Comparison of ENCODE assay signal across 8 cellular contexts in the genomic region with DNA sequence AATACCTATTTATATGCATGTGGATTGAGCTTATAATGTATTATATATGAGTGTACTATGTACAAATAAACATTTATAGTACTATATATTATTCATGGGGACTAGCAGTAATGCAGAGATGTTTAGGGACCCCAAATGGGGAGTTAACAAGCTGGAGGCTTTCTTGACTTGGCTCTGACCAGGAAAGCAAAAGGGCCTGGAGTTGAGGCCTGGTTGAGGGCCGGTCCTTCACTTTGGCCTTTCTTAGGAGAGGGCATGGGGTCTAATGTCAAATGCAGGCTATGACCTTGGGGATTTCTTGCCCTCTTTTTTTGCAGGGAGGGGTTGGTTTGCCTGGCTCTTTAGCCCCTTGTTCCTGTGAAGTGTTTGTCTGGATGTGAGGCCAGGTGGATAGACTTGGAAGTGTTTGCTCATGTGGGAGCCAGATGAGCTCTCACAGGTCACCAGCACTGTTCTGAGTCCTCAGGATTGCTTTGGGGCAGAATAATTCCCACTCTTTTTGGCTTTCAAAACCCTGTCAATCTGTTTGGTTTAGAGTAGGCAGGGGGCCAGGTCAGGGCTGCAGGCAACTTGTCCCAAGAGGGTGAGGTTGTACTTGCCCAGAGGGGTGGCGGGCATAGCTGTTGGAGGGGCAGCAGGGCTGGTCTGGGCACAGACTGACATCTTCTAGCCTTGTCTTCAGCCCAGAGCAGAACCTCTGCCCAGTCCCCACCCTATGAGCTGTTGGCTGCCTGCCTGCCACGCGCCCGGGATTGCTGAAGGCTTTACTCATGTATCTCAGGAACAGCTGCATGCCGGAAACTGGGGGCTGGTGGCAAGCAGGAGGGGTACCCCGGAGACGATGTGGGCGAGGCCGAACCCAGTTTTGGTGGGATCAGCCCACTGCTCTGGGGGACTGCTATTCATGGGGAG. TPM values are rescaled to one million over a fixed set of nuclear protein-coding genes. Genes with fewer than 3 reads are reported as not detected.
DNase-seq lines count a peak whose midpoint lies in the region; ATAC-seq and TF ChIP-seq lines count a peak whose summit lies in the region.

No MANE protein-coding gene starts in this region.

- 0 out of 2 replicates have a peak overlapping the region, but pooled peaks have one; percentile 14 for H3K9ac ChIP-seq in HCT116 (ENCODE audit: low read length)

- no peak for TF ChIP-seq POLR2A in HCT116 (IDR thresholded peaks at IDR 0.05; ENCODE audit: borderline replicate concordance, extremely low read depth, insufficient read depth, insufficient read length)

- H3K27ac ChIP-seq in HCT116 (ENCODE audit: low read depth, low read length): no peak overlapping the region

- no peak for TF ChIP-seq CTCF in HCT116 (IDR thresholded peaks at IDR 0.05 in 2 of 3, conservative IDR thresholded peaks at IDR 0.05 in 1 of 3; ENCODE audit: borderline replicate concordance in 1 of 3, insufficient read depth in 1 of 3, low read depth in 2 of 3, low read length in 2 of 3)

- POLR2A ChIA-PET in HCT116 (lab: Charles Lee): interaction anchor here (0.6 to 0.7 kb wide), 2 partner anchors 14 to 18 kb away, joined by 3 read pairs; a partner anchor contains a TSS

- H3K79me2 ChIP-seq in HCT116 (ENCODE audit: insufficient read depth, low read length): peaks cover 53% of the 10 kb centered on the region

- no TSS peak for BruUV-seq in HCT116 (replicated peaks; lab: Mats Ljungman, UMichigan)

- no peaks in the 10 kb centered on the region for H4K20me1 ChIP-seq in HCT116 (ENCODE audit: insufficient read depth)

- no peak for TF ChIP-seq RAD21 in HCT116 (IDR thresholded peaks at IDR 0.05; ENCODE audit: low read depth)

- H3K27me3 ChIP-seq in HCT116 (ENCODE audit: insufficient read depth, low read length): no peaks in the 10 kb centered on the region

- ATAC-seq in HCT116 (no peak), left ventricle myocardium superior (peak; percentile 87), GM21717 (IDR thresholded peaks at IDR 0.05; ENCODE audit: unreplicated experiment) (no peak), GM21576 (IDR thresholded peaks at IDR 0.05; ENCODE audit: unreplicated experiment) (no peak)

- no peaks in the 10 kb centered on the region; a peak in 1 of 4 replicates for H3K36me3 ChIP-seq in HCT116 (ENCODE audit: control insufficient read depth in 1 of 2, insufficient read depth in 2 of 2, low read length in 2 of 2)

- DNase-seq in HCT116 (ENCODE audit: low read depth, low spot score) (no peak), amygdala (lab: John Stamatoyannopoulos, UW) (peak in 55 of 56 donors; percentile 47 to 95 (median 83)), left ventricle myocardium superior (peak; percentile 90), smooth muscle cell of the brain vasculature (ENCODE audit: low read depth, low spot score) (peak; percentile 45), SIG-M5 treated with dmso at 0.1 percent for 504 hours (lab: John Stamatoyannopoulos, UW; ENCODE audit: unreplicated experiment) (no peak), NCI-H526 treated with DMSO at 0.1 percent for 48 hours (lab: John Stamatoyannopoulos, UW) (no peak)

- peak overlapping the region; percentile 45 for H3K4me2 ChIP-seq in HCT116 (ENCODE audit: low read length)

- peaks cover 25 to 50% of the 10 kb centered on the region in 2 experiments for H3K4me1 ChIP-seq in HCT116 (ENCODE audit: control insufficient read depth in 1 of 2, insufficient read depth in 2 of 2, low read length in 2 of 2)

- no peak overlapping the region for H2AFZ ChIP-seq in HCT116 (ENCODE audit: low read depth, low read length, poor library complexity, severe bottlenecking)

- no peaks in the 10 kb centered on the region for H3K9me2 ChIP-seq in HCT116 (ENCODE audit: insufficient read depth)

- RAD21 ChIA-PET in HCT116 (lab: Charles Lee; ENCODE audit: low non-redundant PET in 1 of 2, low total read pairs in 2 of 2, uncharacterized antibody in 2 of 2, unreplicated experiment in 2 of 2): interaction anchor here in 1 of 2 experiments (0.5 kb wide), 1 partner anchor 529 kb away, joined by 6 read pairs; no protein-coding TSS in a partner anchor

- intact Hi-C loops in HCT116 (cut with micrococcal nuclease): no loop called here
- intact Hi-C loops in left ventricle myocardium superior (cut with micrococcal nuclease): loop anchor here (10.0 kb wide), 1 partner anchor 107 kb away; no protein-coding TSS in a partner anchor

- H3K4me3 ChIP-seq in HCT116 (replicated peaks in 1 of 2; ENCODE audit: low read depth in 1 of 2, low read length in 2 of 2): no peak overlapping the region

- no peaks in the 10 kb centered on the region for H3K9me3 ChIP-seq in HCT116 (ENCODE audit: control insufficient read depth in 1 of 2, insufficient read depth in 1 of 2, low read depth in 1 of 2, low read length in 2 of 2)

- CTCF ChIA-PET in HCT116 (lab: Charles Lee): interaction anchor here (1.7 to 2.0 kb wide), 2 partner anchors 14 to 35 kb away, joined by 6 to 7 read pairs; no protein-coding TSS in a partner anchor

TF ChIP-seq in HCT116, 20 proteins besides CTCF, POLR2A, EP300 and RAD21 (continues in another document):
- TF ChIP-seq, protein P1, sequence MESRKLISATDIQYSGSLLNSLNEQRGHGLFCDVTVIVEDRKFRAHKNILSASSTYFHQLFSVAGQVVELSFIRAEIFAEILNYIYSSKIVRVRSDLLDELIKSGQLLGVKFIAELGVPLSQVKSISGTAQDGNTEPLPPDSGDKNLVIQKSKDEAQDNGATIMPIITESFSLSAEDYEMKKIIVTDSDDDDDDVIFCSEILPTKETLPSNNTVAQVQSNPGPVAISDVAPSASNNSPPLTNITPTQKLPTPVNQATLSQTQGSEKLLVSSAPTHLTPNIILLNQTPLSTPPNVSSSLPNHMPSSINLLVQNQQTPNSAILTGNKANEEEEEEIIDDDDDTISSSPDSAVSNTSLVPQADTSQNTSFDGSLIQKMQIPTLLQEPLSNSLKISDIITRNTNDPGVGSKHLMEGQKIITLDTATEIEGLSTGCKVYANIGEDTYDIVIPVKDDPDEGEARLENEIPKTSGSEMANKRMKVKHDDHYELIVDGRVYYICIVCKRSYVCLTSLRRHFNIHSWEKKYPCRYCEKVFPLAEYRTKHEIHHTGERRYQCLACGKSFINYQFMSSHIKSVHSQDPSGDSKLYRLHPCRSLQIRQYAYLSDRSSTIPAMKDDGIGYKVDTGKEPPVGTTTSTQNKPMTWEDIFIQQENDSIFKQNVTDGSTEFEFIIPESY (IDR thresholded peaks at IDR 0.05; ENCODE audit: extremely low read depth, insufficient replicate concordance, low read length): no peak
- TF ChIP-seq POLR2AphosphoS5 (IDR thresholded peaks at IDR 0.05; ENCODE audit: low read depth, low read length): no peak
- TF ChIP-seq ELF1 (IDR thresholded peaks at IDR 0.05; ENCODE audit: borderline replicate concordance, low read depth): no peak
- TF ChIP-seq ZNF274 (IDR thresholded peaks at IDR 0.05; ENCODE audit: low read depth, low read length): no peak
- no peak for TF ChIP-seq EZH2 (IDR thresholded peaks at IDR 0.05)
- TF ChIP-seq EZH2phosphoT487 (IDR thresholded peaks at IDR 0.05; ENCODE audit: borderline replicate concordance): no peak
- TF ChIP-seq SP1 (IDR thresholded peaks at IDR 0.05; ENCODE audit: low read depth): no peak
- no peak for TF ChIP-seq CBX3 (IDR thresholded peaks at IDR 0.05; ENCODE audit: low read depth)
- no peak for TF ChIP-seq JUND (IDR thresholded peaks at IDR 0.05)
- TF ChIP-seq, protein P2, sequence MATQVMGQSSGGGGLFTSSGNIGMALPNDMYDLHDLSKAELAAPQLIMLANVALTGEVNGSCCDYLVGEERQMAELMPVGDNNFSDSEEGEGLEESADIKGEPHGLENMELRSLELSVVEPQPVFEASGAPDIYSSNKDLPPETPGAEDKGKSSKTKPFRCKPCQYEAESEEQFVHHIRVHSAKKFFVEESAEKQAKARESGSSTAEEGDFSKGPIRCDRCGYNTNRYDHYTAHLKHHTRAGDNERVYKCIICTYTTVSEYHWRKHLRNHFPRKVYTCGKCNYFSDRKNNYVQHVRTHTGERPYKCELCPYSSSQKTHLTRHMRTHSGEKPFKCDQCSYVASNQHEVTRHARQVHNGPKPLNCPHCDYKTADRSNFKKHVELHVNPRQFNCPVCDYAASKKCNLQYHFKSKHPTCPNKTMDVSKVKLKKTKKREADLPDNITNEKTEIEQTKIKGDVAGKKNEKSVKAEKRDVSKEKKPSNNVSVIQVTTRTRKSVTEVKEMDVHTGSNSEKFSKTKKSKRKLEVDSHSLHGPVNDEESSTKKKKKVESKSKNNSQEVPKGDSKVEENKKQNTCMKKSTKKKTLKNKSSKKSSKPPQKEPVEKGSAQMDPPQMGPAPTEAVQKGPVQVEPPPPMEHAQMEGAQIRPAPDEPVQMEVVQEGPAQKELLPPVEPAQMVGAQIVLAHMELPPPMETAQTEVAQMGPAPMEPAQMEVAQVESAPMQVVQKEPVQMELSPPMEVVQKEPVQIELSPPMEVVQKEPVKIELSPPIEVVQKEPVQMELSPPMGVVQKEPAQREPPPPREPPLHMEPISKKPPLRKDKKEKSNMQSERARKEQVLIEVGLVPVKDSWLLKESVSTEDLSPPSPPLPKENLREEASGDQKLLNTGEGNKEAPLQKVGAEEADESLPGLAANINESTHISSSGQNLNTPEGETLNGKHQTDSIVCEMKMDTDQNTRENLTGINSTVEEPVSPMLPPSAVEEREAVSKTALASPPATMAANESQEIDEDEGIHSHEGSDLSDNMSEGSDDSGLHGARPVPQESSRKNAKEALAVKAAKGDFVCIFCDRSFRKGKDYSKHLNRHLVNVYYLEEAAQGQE (IDR thresholded peaks at IDR 0.05; ENCODE audit: low read depth): no peak
- TF ChIP-seq CEBPB (IDR thresholded peaks at IDR 0.05; ENCODE audit: low read depth): no peak
- no peak for TF ChIP-seq EGR1 (IDR thresholded peaks at IDR 0.05; ENCODE audit: low read depth)
- TF ChIP-seq, protein P3, sequence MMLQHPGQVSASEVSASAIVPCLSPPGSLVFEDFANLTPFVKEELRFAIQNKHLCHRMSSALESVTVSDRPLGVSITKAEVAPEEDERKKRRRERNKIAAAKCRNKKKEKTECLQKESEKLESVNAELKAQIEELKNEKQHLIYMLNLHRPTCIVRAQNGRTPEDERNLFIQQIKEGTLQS (IDR thresholded peaks at IDR 0.05): no peak
- no peak for TF ChIP-seq ZFX (IDR thresholded peaks at IDR 0.05)

RNA-seq across cellular contexts. Expression of a gene that starts 14.6 kb away (rescaled TPM):
- total RNA-seq in HCT116 (2021; ENCODE audit: unreplicated experiment) (45.2 TPM), left ventricle myocardium superior (23.2 TPM)
- 29.1 and 32.0 TPM in 2 replicates for polyA plus RNA-seq in HCT116 (2012)

RNA-seq across cellular contexts. Expression of a gene that starts 18.1 kb away (rescaled TPM):
- total RNA-seq in HCT116 (2021; ENCODE audit: unreplicated experiment): 1.2 TPM
- polyA plus RNA-seq in HCT116 (2012): 0.65 and 0.97 TPM in 2 replicates
- 1.0 TPM for total RNA-seq in left ventricle myocardium superior

RNA-seq across cellular contexts. Expression of a gene that starts 24.7 kb away (rescaled TPM):
- total RNA-seq in HCT116 (2021; ENCODE audit: unreplicated experiment) (84.5 TPM), left ventricle myocardium superior (63.0 TPM)
- polyA plus RNA-seq in HCT116 (2012): 112 and 118 TPM in 2 replicates

RNA-seq across cellular contexts. Expression of a gene that starts 24.9 kb away (rescaled TPM):
- total RNA-seq in HCT116 (2021; ENCODE audit: unreplicated experiment) (84.6 TPM), left ventricle myocardium superior (16.9 TPM)
- 66.5 and 85.7 TPM in 2 replicates for polyA plus RNA-seq in HCT116 (2012)

RNA-seq across cellular contexts. Expression of a gene that starts 36.7 kb away (rescaled TPM):
- total RNA-seq in HCT116 (2021; ENCODE audit: unreplicated experiment) (1.6 TPM), left ventricle myocardium superior (1.2 TPM)
- polyA plus RNA-seq in HCT116 (2012): 2.7 and 2.8 TPM in 2 replicates

Comparison
In these comparisons a context has a peak if more than half of its experiments do, and no peak if none do; other contexts are left out.
1. DNase-seq: peak in amygdala (55 of 56), left ventricle myocardium superior (single experiment) and smooth muscle cell of the brain vasculature (single experiment); none in HCT116 (single experiment), SIG-M5 treated with dmso at 0.1 percent for 504 hours (single experiment) and NCI-H526 treated with DMSO at 0.1 percent for 48 hours (single experiment).